ENCODE assay signal across 8 cellular contexts in genomic region chr21:43718872-43719747, GRCh38. TPM values are rescaled to one million over a fixed set of nuclear protein-coding genes. Genes with fewer than 3 reads are reported as not detected.
DNase-seq lines count a peak whose midpoint lies in the region; ATAC-seq and TF ChIP-seq lines count a peak whose summit lies in the region.

Gene PDXK, plus strand, starts transcription at chr21:43719129. Its CDS starts 166 bp downstream, at chr21:43719295.

- peaks cover 42% of the 10 kb centered on the region for H3K79me2 ChIP-seq in KMS-11 (ENCODE audit: insufficient read depth, low read depth)

- no peak for TF ChIP-seq CTCF in KMS-11 (conservative IDR thresholded peaks at IDR 0.05; ENCODE audit: low read depth, low read length)

- peak within 1 kb of the TSS; percentile 71 for H3K27ac ChIP-seq in KMS-11

- H3K9ac ChIP-seq in KMS-11 = peak within 1 kb of the TSS; percentile 95

- H3K4me3 ChIP-seq in KMS-11 (IDR thresholded peaks at IDR 0.05; ENCODE audit: insufficient read depth, low read depth, low read length) = no peak within 1 kb of the TSS

- ATAC-seq in GM21723 (IDR thresholded peaks at IDR 0.05; ENCODE audit: unreplicated experiment) = peak; percentile 57

- peak; percentile 87 for DNase-seq in EL
- peak; percentile 71 for DNase-seq in SK-MEL-5 (ENCODE audit: low read depth, low spot score)
- DNase-seq in activated naive CD4-positive, alpha-beta T cell treated with anti-CD3 and anti-CD28 coated beads, Interleukin-2, amount 10 ng/mL, durations not matched to agents 7 days and 5 days = peak; percentile 83
- peak; percentile 77 for DNase-seq in globus pallidus (ENCODE audit: low spot score)
- DNase-seq in occipital lobe (lab: John Stamatoyannopoulos, UW) = peak; percentile 80
- peak; percentile 72 for DNase-seq in superior temporal gyrus (ENCODE audit: extremely low spot score)

- peaks cover 37% of the 10 kb centered on the region for H3K27me3 Mint-ChIP-seq in activated naive CD4-positive, alpha-beta T cell treated with anti-CD3 and anti-CD28 coated beads, Interleukin-2, amount 10 ng/mL, durations not matched to agents 7 days and 5 days

- peak within 1 kb of the TSS; percentile 98 for H3K4me2 ChIP-seq in KMS-11

- CTCF ChIA-PET in activated naive CD4-positive, alpha-beta T cell treated with anti-CD3 and anti-CD28 coated beads, Interleukin-2, amount 10 ng/mL, durations not matched to agents 7 days and 5 days (lab: Charles Lee) = interaction anchor here (1.5 kb wide), 1 partner anchor 10 kb away, joined by 4 read pairs; no protein-coding TSS in a partner anchor

- in situ Hi-C loops in SK-MEL-5 (cut with HindIII; ENCODE audit: low pct_unique_long_range_greater_than_20kb, low sequenced_read_pairs) = no loop called here

- H3K4me1 ChIP-seq in KMS-11 (ENCODE audit: low read depth, poor library complexity, severe bottlenecking) = peaks cover 58% of the 10 kb centered on the region

- H3K9me3 Mint-ChIP-seq in activated naive CD4-positive, alpha-beta T cell treated with anti-CD3 and anti-CD28 coated beads, Interleukin-2, amount 10 ng/mL, durations not matched to agents 7 days and 5 days = no peaks in the 10 kb centered on the region

- H3K4me3 Mint-ChIP-seq in activated naive CD4-positive, alpha-beta T cell treated with anti-CD3 and anti-CD28 coated beads, Interleukin-2, amount 10 ng/mL, durations not matched to agents 7 days and 5 days = peak within 1 kb of the TSS; percentile 81

- no peaks in the 10 kb centered on the region for H3K36me3 ChIP-seq in KMS-11 (ENCODE audit: insufficient read depth)

- peaks cover 35% of the 10 kb centered on the region for H3K4me1 Mint-ChIP-seq in activated naive CD4-positive, alpha-beta T cell treated with anti-CD3 and anti-CD28 coated beads, Interleukin-2, amount 10 ng/mL, durations not matched to agents 7 days and 5 days

- H3K27me3 ChIP-seq in KMS-11 (ENCODE audit: insufficient read depth, low read depth) = no peaks in the 10 kb centered on the region; the same call in 1 of the 2 replicates

- H3K27ac Mint-ChIP-seq in activated naive CD4-positive, alpha-beta T cell treated with anti-CD3 and anti-CD28 coated beads, Interleukin-2, amount 10 ng/mL, durations not matched to agents 7 days and 5 days = peak within 1 kb of the TSS; percentile 65

- peak within 1 kb of the TSS; percentile 71 for H2AFZ ChIP-seq in KMS-11 (ENCODE audit: low read depth)

- H3K36me3 Mint-ChIP-seq in activated naive CD4-positive, alpha-beta T cell treated with anti-CD3 and anti-CD28 coated beads, Interleukin-2, amount 10 ng/mL, durations not matched to agents 7 days and 5 days = peaks cover 15% of the 10 kb centered on the region

- peaks cover 12% of the 10 kb centered on the region; the same call in 1 of the 2 replicates for H4K20me1 ChIP-seq in KMS-11 (ENCODE audit: insufficient read depth)

RNA-seq across cellular contexts. Expression of gene PDXK, which starts in this region (rescaled TPM):
- total RNA-seq in SK-MEL-5 (2014; rRNA removed; shearing (Covaris generic)) = 63.5 and 69.9 TPM in 2 replicates
- 48.4 and 50.3 TPM in 2 replicates for polyA plus RNA-seq in SK-MEL-5 (2015; cell fraction: cytosol; rRNA removed)
- polyA plus RNA-seq in SK-MEL-5 (2015; cell fraction: nucleus; rRNA removed) = 31.1 and 42.1 TPM in 2 replicates
- total RNA-seq in occipital lobe = 31.4 TPM
